In the genomic region with DNA sequence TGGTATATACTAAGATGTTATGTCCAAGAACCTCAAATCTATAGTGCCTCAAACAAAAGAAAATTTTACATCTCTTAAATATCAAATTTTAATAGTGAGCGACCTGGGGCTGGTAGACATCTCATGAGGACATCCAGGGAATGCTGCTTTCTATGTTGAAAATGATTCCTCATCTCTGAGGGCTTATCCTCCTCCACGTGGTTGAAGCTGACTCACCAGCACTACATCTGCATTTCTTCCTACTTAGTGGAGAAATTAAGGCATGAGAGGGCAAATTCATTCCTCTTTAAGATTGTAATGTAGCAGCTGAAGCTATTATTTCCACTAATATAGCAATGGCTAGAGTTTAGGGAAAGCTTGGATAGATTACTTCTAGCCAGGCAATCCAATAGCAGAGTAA, we compare ENCODE assay signal across 27 cellular contexts.
"Had no signal": no experiment of that assay in that cellular context is flagged by ENCODE, and none has a peak within 500 bp of the region (broad histone marks: within the 10 kb centered on the region; RNA-seq: fewer than 3 reads in every experiment).

No MANE protein-coding gene starts in this region.

- H3K79me2 ChIP-seq: parathyroid adenoma had no signal

- H3K36me3 Mint-ChIP-seq: activated CD8-positive, alpha-beta memory T cell treated with anti-CD3 and anti-CD28 coated beads, Interleukin-2, amount 10 ng/mL, durations not matched to agents 7 days and 5 days; type B pancreatic cell had no signal

- H3K4me3 ChIP-seq: coronary artery, heart left ventricle, sigmoid colon, thoracic aorta, vagina had no signal

- H2AFZ ChIP-seq: parathyroid adenoma had no signal

- H3K9me3 Mint-ChIP-seq: activated CD4-positive, alpha-beta memory T cell treated with anti-CD3 and anti-CD28 coated beads, Interleukin-2, amount 10 ng/mL, durations not matched to agents 7 days and 5 days; activated CD4-positive, alpha-beta T cell treated with anti-CD3 and anti-CD28 coated beads, Interleukin-2, amount 10 ng/mL, durations not matched to agents 24 days and 14 days; activated naive CD8-positive, alpha-beta T cell treated with anti-CD3 and anti-CD28 coated beads, Interleukin-2, amount 50 U/mL, for 24 hours; endodermal cell; nephron; T-helper 1 cell treated with Interleukin-12 subunit alpha and Interleukin-12 subunit beta and Interleukin-4 antibody, amounts not matched to agents 30 μg/mL and 1 μg/mL, for 36 hours; type B pancreatic cell had no signal

- DNase-seq: activated CD4-positive, alpha-beta memory T cell treated with anti-CD3 and anti-CD28 coated beads, Interleukin-2, amount 10 ng/mL, durations not matched to agents 7 days and 5 days; activated CD4-positive, alpha-beta T cell treated with anti-CD3 and anti-CD28 coated beads, Interleukin-2, amount 10 ng/mL, durations not matched to agents 24 days and 14 days; activated CD8-positive, alpha-beta memory T cell treated with anti-CD3 and anti-CD28 coated beads, Interleukin-2, amount 10 ng/mL, durations not matched to agents 7 days and 5 days; activated gamma-delta T cell; activated naive CD4-positive, alpha-beta T cell treated with anti-CD3 and anti-CD28 coated beads, Interleukin-2, amount 50 U/mL, for 16 hours; activated naive CD8-positive, alpha-beta T cell treated with anti-CD3 and anti-CD28 coated beads, Interleukin-2, amount 50 U/mL, for 24 hours; activated T-cell treated with anti-CD3 and anti-CD28 coated beads for 4 hours; cerebellar nuclear complex; endodermal cell; heart left ventricle; left ventricle myocardium superior; mammary epithelial cell; nucleus accumbens; sigmoid colon; stimulated activated CD4-positive, alpha-beta T cell treated with anti-CD3 and anti-CD28 coated beads, Interleukin-2, amount 100 ng/mL, for 48 hours; stimulated activated naive CD4-positive, alpha-beta T cell; T1000 had no signal

- H3K36me3 ChIP-seq: heart left ventricle, sigmoid colon, thoracic aorta, vagina had no signal

- H3K27me3 Mint-ChIP-seq: activated CD4-positive, alpha-beta memory T cell treated with anti-CD3 and anti-CD28 coated beads, Interleukin-2, amount 10 ng/mL, durations not matched to agents 7 days and 5 days; activated CD4-positive, alpha-beta T cell treated with anti-CD3 and anti-CD28 coated beads, Interleukin-2, amount 10 ng/mL, durations not matched to agents 24 days and 14 days; activated CD8-positive, alpha-beta memory T cell treated with anti-CD3 and anti-CD28 coated beads, Interleukin-2, amount 10 ng/mL, durations not matched to agents 7 days and 5 days; activated naive CD8-positive, alpha-beta T cell treated with anti-CD3 and anti-CD28 coated beads, Interleukin-2, amount 50 U/mL, for 24 hours; type B pancreatic cell had no signal

- H3K4me1 Mint-ChIP-seq: activated CD4-positive, alpha-beta memory T cell treated with anti-CD3 and anti-CD28 coated beads, Interleukin-2, amount 10 ng/mL, durations not matched to agents 7 days and 5 days; activated CD4-positive, alpha-beta T cell treated with anti-CD3 and anti-CD28 coated beads, Interleukin-2, amount 10 ng/mL, durations not matched to agents 24 days and 14 days; activated CD8-positive, alpha-beta memory T cell treated with anti-CD3 and anti-CD28 coated beads, Interleukin-2, amount 10 ng/mL, durations not matched to agents 7 days and 5 days; activated naive CD8-positive, alpha-beta T cell treated with anti-CD3 and anti-CD28 coated beads, Interleukin-2, amount 50 U/mL, for 24 hours; nephron had no signal

- H3K27ac Mint-ChIP-seq: activated CD4-positive, alpha-beta memory T cell treated with anti-CD3 and anti-CD28 coated beads, Interleukin-2, amount 10 ng/mL, durations not matched to agents 7 days and 5 days; activated CD4-positive, alpha-beta T cell treated with anti-CD3 and anti-CD28 coated beads, Interleukin-2, amount 10 ng/mL, durations not matched to agents 24 days and 14 days; activated CD8-positive, alpha-beta memory T cell treated with anti-CD3 and anti-CD28 coated beads, Interleukin-2, amount 10 ng/mL, durations not matched to agents 7 days and 5 days; activated naive CD8-positive, alpha-beta T cell treated with anti-CD3 and anti-CD28 coated beads, Interleukin-2, amount 50 U/mL, for 24 hours; endodermal cell; nephron; T-helper 1 cell treated with Interleukin-12 subunit alpha and Interleukin-12 subunit beta and Interleukin-4 antibody, amounts not matched to agents 30 μg/mL and 1 μg/mL, for 36 hours; type B pancreatic cell had no signal

- H3K27ac ChIP-seq: coronary artery, epithelial cell of prostate, heart left ventricle, parathyroid adenoma, sigmoid colon, thoracic aorta, vagina, VCaP had no signal

- H3K4me3 Mint-ChIP-seq: activated CD4-positive, alpha-beta memory T cell treated with anti-CD3 and anti-CD28 coated beads, Interleukin-2, amount 10 ng/mL, durations not matched to agents 7 days and 5 days; activated CD4-positive, alpha-beta T cell treated with anti-CD3 and anti-CD28 coated beads, Interleukin-2, amount 10 ng/mL, durations not matched to agents 24 days and 14 days; activated CD8-positive, alpha-beta memory T cell treated with anti-CD3 and anti-CD28 coated beads, Interleukin-2, amount 10 ng/mL, durations not matched to agents 7 days and 5 days; activated naive CD8-positive, alpha-beta T cell treated with anti-CD3 and anti-CD28 coated beads, Interleukin-2, amount 50 U/mL, for 24 hours; endodermal cell; nephron; T-helper 1 cell treated with Interleukin-12 subunit alpha and Interleukin-12 subunit beta and Interleukin-4 antibody, amounts not matched to agents 30 μg/mL and 1 μg/mL, for 36 hours; type B pancreatic cell had no signal

- H3K9ac ChIP-seq: parathyroid adenoma had no signal

- H3K27me3 ChIP-seq: heart left ventricle, sigmoid colon, vagina had no signal

- ATAC-seq: activated CD4-positive, CD25-positive, alpha-beta regulatory T cell treated with anti-CD3 and anti-CD28 coated beads, Interleukin-2, amount 50 U/mL, for 24 hours; activated CD8-positive, alpha-beta memory T cell treated with anti-CD3 and anti-CD28 coated beads, Interleukin-2, amount 10 ng/mL, durations not matched to agents 7 days and 5 days; activated naive CD8-positive, alpha-beta T cell treated with anti-CD3 and anti-CD28 coated beads, Interleukin-2, amount 50 U/mL, for 24 hours; heart left ventricle; left ventricle myocardium superior had no signal

- H3K4me1 ChIP-seq: heart left ventricle, parathyroid adenoma, sigmoid colon, vagina had no signal

- H3K9me3 ChIP-seq: sigmoid colon, thoracic aorta, vagina had no signal
